9 cellular contexts compared by ENCODE assay signal in the genomic region with DNA sequence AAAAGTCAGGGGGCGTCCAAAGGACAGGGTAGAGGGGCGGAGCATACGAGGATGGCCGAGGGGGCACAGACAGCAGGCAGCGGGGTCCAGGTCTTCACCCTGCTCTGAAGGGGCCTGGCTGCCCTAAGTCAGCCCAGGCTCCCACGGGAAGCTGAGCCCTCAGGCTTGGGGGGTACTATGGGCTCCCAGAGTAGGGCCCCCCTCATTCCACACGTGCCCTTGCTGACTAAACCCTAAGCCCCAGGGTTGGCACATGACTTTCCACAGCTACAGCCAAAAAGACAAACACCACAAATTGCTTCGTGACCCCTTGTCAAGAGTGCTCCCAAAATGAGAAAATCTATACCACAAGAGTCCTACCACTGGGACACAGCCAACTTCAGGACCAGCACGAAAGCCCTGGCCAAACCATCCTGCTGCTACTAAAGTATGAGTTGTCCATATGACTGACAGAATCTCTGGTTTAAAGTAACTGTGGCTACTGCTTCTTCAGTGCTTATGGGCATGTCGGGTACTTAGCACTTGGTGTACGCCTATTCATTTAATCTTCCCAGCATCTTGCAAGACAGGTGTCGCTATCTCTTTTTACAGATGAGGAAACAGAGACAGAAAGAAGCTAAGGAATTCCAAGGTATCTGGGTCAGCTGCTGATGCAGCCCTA.
DNase-seq lines count a peak whose midpoint lies in the region; ATAC-seq and TF ChIP-seq lines count a peak whose summit lies in the region.
"Had no signal": no experiment of that assay in that cellular context is flagged by ENCODE, and none has a peak within 500 bp of the region (broad histone marks: within the 10 kb centered on the region; RNA-seq: fewer than 3 reads in every experiment).

No MANE protein-coding gene starts in this region.

- H3K36me3 Mint-ChIP-seq in effector memory CD8-positive, alpha-beta T cell (ENCODE audit: insufficient read depth), result peaks cover 15% of the 10 kb centered on the region

- H3K9me3 ChIP-seq in thyroid gland (no peaks in the 10 kb centered on the region), heart left ventricle (no peaks in the 10 kb centered on the region)

- H3K27me3 ChIP-seq in HL-60 (ENCODE audit: insufficient read depth, poor library complexity, severe bottlenecking) (no peaks in the 10 kb centered on the region), thyroid gland (no peaks in the 10 kb centered on the region), heart left ventricle (no peaks in the 10 kb centered on the region)

- no peaks in the 10 kb centered on the region for H3K27me3 Mint-ChIP-seq in effector memory CD8-positive, alpha-beta T cell

- peaks cover 87 to 91% of the 10 kb centered on the region in 2 donors for H3K4me1 Mint-ChIP-seq in effector memory CD8-positive, alpha-beta T cell (ENCODE audit: low read depth in 2 of 2)

- peaks cover 19 to 25% of the 10 kb centered on the region in 2 donors for H3K4me1 ChIP-seq in thyroid gland
- H3K4me1 ChIP-seq in heart left ventricle, result peaks cover 0 to 77% (median 21%) of the 10 kb centered on the region in 12 donors

- TF ChIP-seq CTCF in HL-60 (IDR thresholded peaks at IDR 0.05; ENCODE audit: insufficient read depth, low read length) (no peak), thyroid gland (IDR thresholded peaks at IDR 0.05) (no peak), foreskin fibroblast (IDR thresholded peaks at IDR 0.05; ENCODE audit: low read depth, low read length) (no peak), heart left ventricle (IDR thresholded peaks at IDR 0.05) (no peak)

- intact Hi-C loops in thyroid gland (cut with DNase I) (no loop called here), heart left ventricle (cut with DNase I) (loop anchor here in 4 of 10 donors (2.0 to 5.0 kb wide), 3 partner anchors 199 to 205 kb away; a partner anchor contains a TSS)

- H3K9me3 Mint-ChIP-seq in effector memory CD8-positive, alpha-beta T cell, result no peaks in the 10 kb centered on the region

- H3K27ac Mint-ChIP-seq in effector memory CD8-positive, alpha-beta T cell, result peak overlapping the region; percentile 93 to 98

- H3K4me3 ChIP-seq in HL-60 (replicated peaks; ENCODE audit: insufficient read depth, low read length), result no peak overlapping the region
- no peak overlapping the region for H3K4me3 ChIP-seq in thyroid gland (replicated peaks in 1 of 3)
- H3K4me3 ChIP-seq in foreskin fibroblast (ENCODE audit: low read depth in 1 of 2, low read length in 2 of 2), result no peak overlapping the region
- H3K4me3 ChIP-seq in heart left ventricle, result peak overlapping the region in 1 of 12 donors; percentile 31

- WGBS in thyroid gland, 2 donors, result 72 to 75% methylated on average over 11 to 12 of the region's 12 CpGs
- 78 to 83% (median 79%) methylated on average over 12 of the region's 12 CpGs for WGBS in heart left ventricle, 4 donors

- H3K27ac ChIP-seq in HL-60 (replicated peaks) (peak overlapping the region; percentile 79), thyroid gland (peak overlapping the region; percentile 34 to 63 (median 44)), heart left ventricle (peak overlapping the region in 3 of 12 donors; percentile 17 to 82 (median 41))
- H3K27ac ChIP-seq: epithelial cell of prostate had no signal

- peak; percentile 36 for ATAC-seq in effector memory CD8-positive, alpha-beta T cell (replicated peaks)
- ATAC-seq in heart left ventricle, result no peak
- ATAC-seq in HG02870 (IDR thresholded peaks at IDR 0.05; ENCODE audit: unreplicated experiment), result no peak

- H3K4me3 Mint-ChIP-seq in effector memory CD8-positive, alpha-beta T cell, result peak overlapping the region; percentile 77 to 82

- no peaks in the 10 kb centered on the region for H3K36me3 ChIP-seq in thyroid gland
- no peaks in the 10 kb centered on the region for H3K36me3 ChIP-seq in heart left ventricle

- TF ChIP-seq POLR2A in thyroid gland (IDR thresholded peaks at IDR 0.05) (no peak), heart left ventricle (IDR thresholded peaks at IDR 0.05) (no peak)

- peak; percentile 73 for DNase-seq in activated effector memory CD4-positive, alpha-beta T cell treated with anti-CD3 and anti-CD28 coated beads, Interleukin-2, amount 50 U/mL, for 16 hours
- DNase-seq in activated effector memory CD4-positive, alpha-beta T cell treated with Interleukin-2 at 50 U/mL for 16 hours, result no peak
- no peak for DNase-seq in HL-60 (ENCODE audit: low read depth in 1 of 2, low spot score in 1 of 2)
- DNase-seq in effector memory CD8-positive, alpha-beta T cell, result no peak
- no peak for DNase-seq in thyroid gland
- DNase-seq in foreskin fibroblast, result no peak
- DNase-seq in heart left ventricle, result no peak
